Comparison of ENCODE assay signal across 13 cellular contexts in the genomic region with DNA sequence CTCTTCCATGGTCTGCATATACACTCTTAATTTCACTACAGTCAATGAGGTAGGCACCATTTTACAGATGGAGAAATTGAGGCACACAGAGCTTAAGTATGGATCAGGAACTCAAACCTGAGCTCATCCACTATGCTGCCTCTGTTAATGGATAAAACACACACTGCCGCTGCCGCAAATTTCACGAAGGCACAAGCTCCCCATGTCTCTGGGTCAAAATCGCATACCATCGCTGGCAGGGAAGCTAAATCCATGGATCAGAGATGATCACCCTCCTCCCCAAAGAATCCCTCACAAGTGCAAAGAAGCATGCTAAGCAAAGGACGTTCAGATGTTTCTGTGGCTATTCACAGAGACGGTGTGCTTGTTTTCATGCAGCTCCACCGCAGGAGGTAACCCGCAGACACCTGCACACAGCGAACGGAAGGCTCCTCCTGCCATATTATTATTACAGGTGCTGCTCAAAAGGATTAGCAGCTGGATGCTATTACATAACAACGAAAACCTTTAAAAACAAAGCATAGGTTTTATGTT.
DNase-seq lines count a peak whose midpoint lies in the region; ATAC-seq and TF ChIP-seq lines count a peak whose summit lies in the region.
"Had no signal": no experiment of that assay in that cellular context is flagged by ENCODE, and none has a peak within 500 bp of the region (broad histone marks: within the 10 kb centered on the region; RNA-seq: fewer than 3 reads in every experiment).

No MANE protein-coding gene starts in this region.

- intact Hi-C loops in vagina (cut with DNase I), result no loop called here

- peak overlapping the region; percentile 8 for H3K4me3 ChIP-seq in OCI-LY1 (ENCODE audit: low read depth, low read length, poor library complexity, severe bottlenecking)
- H3K4me3 ChIP-seq in vagina, result no peak overlapping the region
- H3K4me3 ChIP-seq: right atrium auricular region, tibial artery had no signal

- H3K36me3 ChIP-seq in KOPT-K1 (ENCODE audit: insufficient read depth, low read length), result no peaks in the 10 kb centered on the region
- peaks cover 21% of the 10 kb centered on the region for H3K36me3 ChIP-seq in OCI-LY1 (ENCODE audit: insufficient read depth, low read length)
- no peaks in the 10 kb centered on the region for H3K36me3 ChIP-seq in vagina

- peak overlapping the region; percentile 48 for H3K9ac ChIP-seq in OCI-LY1 (ENCODE audit: low read length)

- DNase-seq in COR-L47 (lab: John Stamatoyannopoulos, UW) (peak; percentile 89), iPS DF 19.7 (ENCODE audit: low read depth, low spot score) (peak; percentile 90), vagina (ENCODE audit: extremely low spot score in 2 of 2) (no peak)
- DNase-seq: activated naive CD8-positive, alpha-beta T cell treated with anti-CD3 and anti-CD28 coated beads, Interleukin-2, amount 10 ng/mL, durations not matched to agents 7 days and 5 days; HCEC 1CT; MM.1S; tibial artery had no signal

- H3K27me3 ChIP-seq in OCI-LY1 (ENCODE audit: insufficient read depth, low read length) (no peaks in the 10 kb centered on the region), vagina (no peaks in the 10 kb centered on the region)
- H3K27me3 ChIP-seq: right atrium auricular region, tibial artery had no signal

- H3K9me3 ChIP-seq in KOPT-K1 (ENCODE audit: insufficient read depth, low read length, poor library complexity, severe bottlenecking) (no peaks in the 10 kb centered on the region), OCI-LY1 (ENCODE audit: low read length) (no peaks in the 10 kb centered on the region), vagina (no peaks in the 10 kb centered on the region)
- H3K9me3 ChIP-seq: right atrium auricular region, tibial artery had no signal

- H3K9me2 ChIP-seq in OCI-LY1 (ENCODE audit: low read depth, low read length), result no peaks in the 10 kb centered on the region

- H3K79me2 ChIP-seq in OCI-LY1 (ENCODE audit: insufficient read depth, low read length), result no peaks in the 10 kb centered on the region

- TF ChIP-seq POLR2A in vagina (IDR thresholded peaks at IDR 0.05), result no peak

- H2AFZ ChIP-seq in OCI-LY1 (ENCODE audit: low read length), result no peak overlapping the region

- H3K4me1 ChIP-seq in OCI-LY1 (ENCODE audit: insufficient read depth, low read length, severe bottlenecking) (peaks cover 94% of the 10 kb centered on the region), vagina (peaks cover 54% of the 10 kb centered on the region)

- no peak for ATAC-seq in HG02763 (IDR thresholded peaks at IDR 0.05; ENCODE audit: unreplicated experiment)
- ATAC-seq in GM18517 (IDR thresholded peaks at IDR 0.05; ENCODE audit: unreplicated experiment), result no peak
- ATAC-seq in GM18870 (IDR thresholded peaks at IDR 0.05; ENCODE audit: unreplicated experiment), result no peak

- no peaks in the 10 kb centered on the region for H4K20me1 ChIP-seq in OCI-LY1 (ENCODE audit: insufficient read depth, low read length)

- peak overlapping the region; percentile 43 for H3K27ac ChIP-seq in KOPT-K1 (ENCODE audit: low read depth, low read length, poor library complexity, severe bottlenecking)
- H3K27ac ChIP-seq in OCI-LY1 (ENCODE audit: low read depth, low read length, poor library complexity, severe bottlenecking), result peak overlapping the region; percentile 96
- H3K27ac ChIP-seq in vagina, result no peak overlapping the region
- H3K27ac ChIP-seq: tibial artery had no signal

- H3F3A ChIP-seq in OCI-LY1 (ENCODE audit: insufficient read depth, low read length), result peaks cover 10% of the 10 kb centered on the region

- H3K4me2 ChIP-seq in OCI-LY1 (ENCODE audit: low read length), result peak overlapping the region; percentile 45

- TF ChIP-seq CTCF in OCI-LY1 (IDR thresholded peaks at IDR 0.05; ENCODE audit: low read length) (no peak), vagina (IDR thresholded peaks at IDR 0.05) (no peak)

Comparison
In these comparisons a context has a peak if more than half of its experiments do, and no peak if none do; other contexts are left out.
1. DNase-seq: peak in COR-L47 (single experiment) and iPS DF 19.7 (single experiment); none in vagina (0 of 2).